28 cellular contexts compared by ENCODE assay signal in genomic region chr4:109166586-109166985, GRCh38.
"Had no signal": no experiment of that assay in that cellular context is flagged by ENCODE, and none has a peak within 500 bp of the region (broad histone marks: within the 10 kb centered on the region; RNA-seq: fewer than 3 reads in every experiment).

No MANE protein-coding gene starts in this region.

- H3K4me3 ChIP-seq: left lung, lung, mucosa of descending colon, pancreas, prostate gland, skin epidermis, stomach, testis, thyroid gland, transverse colon, upper lobe of left lung, vagina had no signal

- DNase-seq: hypothalamus; immature natural killer cell; kidney; left colon; left lung; mesendoderm; midbrain; mucosa of descending colon; naive thymus-derived CD4-positive, alpha-beta T cell; pancreas; posterior cingulate gyrus; retina; right cardiac atrium; stimulated activated CD4-positive, alpha-beta T cell treated with anti-CD3 and anti-CD28 coated beads, Interleukin-12 subunit alpha, Interleukin-12 subunit beta, amount 100 ng/mL, for 4 hours; stimulated activated CD4-positive, alpha-beta T cell treated with anti-CD3 and anti-CD28 coated beads, Interleukin-15, amount 100 ng/mL, for 24 hours; stimulated activated CD4-positive, alpha-beta T cell treated with anti-CD3 and anti-CD28 coated beads, Interleukin-2, amount 100 ng/mL, for 24 hours; stimulated activated CD4-positive, alpha-beta T cell treated with anti-CD3 and anti-CD28 coated beads, Interleukin-4, amount 100 ng/mL, for 1 hour; stimulated activated naive B cell treated with anti-CD40 and anti-IgM and Interleukin-4, amounts not matched to agents 10 μg/mL and 1 μg/mL and 100 μg/mL, for 72 hours; stimulated activated naive CD8-positive, alpha-beta T cell treated with anti-CD3 and anti-CD28 coated beads, Interleukin-15, Interleukin-2, amounts not matched to agents 100 U/mL and 50 U/mL, for 24 hours; stomach; testis; thyroid gland; transverse colon; upper lobe of left lung had no signal

- H3K9me3 ChIP-seq: left lung, mucosa of descending colon, pancreas, prostate gland, stomach, testis, thyroid gland, transverse colon, upper lobe of left lung, vagina had no signal

- H3K27me3 ChIP-seq: left lung, pancreas, stomach, testis, thyroid gland, transverse colon, upper lobe of left lung, vagina had no signal

- H3K27ac ChIP-seq: left lung, pancreas, prostate gland, skin epidermis, stomach, testis, thyroid gland, transverse colon, upper lobe of left lung, vagina had no signal

- H3K36me3 ChIP-seq: left lung, pancreas, prostate gland, stomach, thyroid gland, transverse colon, upper lobe of left lung, vagina had no signal
